Comparison of ENCODE assay signal across 1 cellular context in the genomic region with DNA sequence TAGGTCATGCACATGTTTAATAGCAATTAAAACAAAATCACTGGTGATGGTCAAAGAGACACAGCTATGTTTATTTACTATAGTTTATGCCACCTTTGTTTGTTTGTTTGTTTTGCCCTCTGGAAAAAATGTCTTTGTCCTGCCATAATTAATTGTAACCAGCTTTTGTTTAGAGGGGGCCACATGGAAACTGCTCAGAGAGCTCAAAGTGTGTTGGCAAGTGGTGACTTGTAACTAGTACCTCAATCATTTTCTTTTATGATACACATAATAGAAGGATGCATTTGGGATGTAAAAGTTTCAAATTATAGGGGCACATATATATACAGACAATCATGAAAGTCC.
TF ChIP-seq lines count a peak whose summit lies in the region.

No MANE protein-coding gene starts in this region.

TF ChIP-seq in endothelial cell of umbilical vein, 7 proteins besides CTCF, POLR2A, EP300 and RAD21:
- TF ChIP-seq EZH2 (IDR thresholded peaks at IDR 0.05; ENCODE audit: borderline replicate concordance, low read depth, low read length, severe bottlenecking) (no peak), GATA2 (IDR thresholded peaks at IDR 0.05; ENCODE audit: insufficient read depth, insufficient read length, low read depth, low read length) (no peak), MYC (IDR thresholded peaks at IDR 0.05; ENCODE audit: low read depth, low read length) (no peak), JUN (IDR thresholded peaks at IDR 0.05; ENCODE audit: borderline replicate concordance, insufficient read depth, insufficient read length, low read depth) (no peak), FOS (IDR thresholded peaks at IDR 0.05; ENCODE audit: borderline replicate concordance, insufficient read depth, low read length) (no peak), POLR2AphosphoS5 (IDR thresholded peaks at IDR 0.05; ENCODE audit: insufficient read depth, low read depth, low read length) (no peak)
- TF ChIP-seq, protein P1, sequence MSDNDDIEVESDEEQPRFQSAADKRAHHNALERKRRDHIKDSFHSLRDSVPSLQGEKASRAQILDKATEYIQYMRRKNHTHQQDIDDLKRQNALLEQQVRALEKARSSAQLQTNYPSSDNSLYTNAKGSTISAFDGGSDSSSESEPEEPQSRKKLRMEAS (IDR thresholded peaks at IDR 0.05; ENCODE audit: insufficient read depth, insufficient read length), result no peak
TF ChIP-seq in endothelial cell of umbilical vein: peak in this region for 0.
